Comparison of ENCODE assay signal across 1 cellular context in genomic region chr19:56066152-56067023, GRCh38.
TF ChIP-seq lines count a peak whose summit lies in the region.

No MANE protein-coding gene starts in this region.

TF ChIP-seq in HEK293T, 16 proteins besides CTCF, POLR2A, EP300 and RAD21 (continued from another document):
- TF ChIP-seq, protein P1, sequence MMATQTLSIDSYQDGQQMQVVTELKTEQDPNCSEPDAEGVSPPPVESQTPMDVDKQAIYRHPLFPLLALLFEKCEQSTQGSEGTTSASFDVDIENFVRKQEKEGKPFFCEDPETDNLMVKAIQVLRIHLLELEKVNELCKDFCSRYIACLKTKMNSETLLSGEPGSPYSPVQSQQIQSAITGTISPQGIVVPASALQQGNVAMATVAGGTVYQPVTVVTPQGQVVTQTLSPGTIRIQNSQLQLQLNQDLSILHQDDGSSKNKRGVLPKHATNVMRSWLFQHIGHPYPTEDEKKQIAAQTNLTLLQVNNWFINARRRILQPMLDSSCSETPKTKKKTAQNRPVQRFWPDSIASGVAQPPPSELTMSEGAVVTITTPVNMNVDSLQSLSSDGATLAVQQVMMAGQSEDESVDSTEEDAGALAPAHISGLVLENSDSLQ (IDR thresholded peaks at IDR 0.05), result no peak
